Comparison of ENCODE assay signal across 22 cellular contexts in genomic region chr15:78893538-78893937, GRCh38.
"Had no signal": no experiment of that assay in that cellular context is flagged by ENCODE, and none has a peak within 500 bp of the region (broad histone marks: within the 10 kb centered on the region; RNA-seq: fewer than 3 reads in every experiment).

No MANE protein-coding gene starts in this region.

- H3K9me3 ChIP-seq: lower lobe of right lung, right lobe of liver, stomach, vagina had no signal

- H3K4me1 ChIP-seq: parathyroid adenoma, right lobe of liver, vagina had no signal

- H3K27ac Mint-ChIP-seq: activated CD4-positive, alpha-beta memory T cell treated with anti-CD3 and anti-CD28 coated beads for 36 hours; nephron had no signal

- H3K9ac ChIP-seq: parathyroid adenoma had no signal

- H2AFZ ChIP-seq: parathyroid adenoma had no signal

- H3K4me1 Mint-ChIP-seq: nephron had no signal

- H3K9me3 Mint-ChIP-seq: activated CD4-positive, alpha-beta memory T cell treated with anti-CD3 and anti-CD28 coated beads for 36 hours; activated T-cell treated with anti-CD3 and anti-CD28 coated beads, Interleukin-2, amount 50 U/mL, for 4 hours; central memory CD8-positive, alpha-beta T cell; nephron had no signal

- H3K27ac ChIP-seq: coronary artery, lower lobe of right lung, parathyroid adenoma, right lobe of liver, stomach, vagina had no signal

- ATAC-seq: activated T-cell treated with anti-CD3 and anti-CD28 coated beads, Interleukin-2, amount 50 U/mL, for 4 hours; left colon; lower lobe of right lung; right lobe of liver had no signal

- H3K79me2 ChIP-seq: parathyroid adenoma had no signal

- H3K4me3 ChIP-seq: coronary artery, lower lobe of right lung, right lobe of liver, stomach, vagina had no signal

- H3K4me3 Mint-ChIP-seq: activated CD4-positive, alpha-beta memory T cell treated with anti-CD3 and anti-CD28 coated beads for 36 hours; activated T-cell treated with anti-CD3 and anti-CD28 coated beads, Interleukin-2, amount 50 U/mL, for 4 hours; central memory CD8-positive, alpha-beta T cell; nephron had no signal

- H3K27me3 Mint-ChIP-seq: activated CD4-positive, alpha-beta memory T cell treated with anti-CD3 and anti-CD28 coated beads for 36 hours; central memory CD8-positive, alpha-beta T cell had no signal

- DNase-seq: activated CD4-positive, alpha-beta memory T cell treated with anti-CD3 and anti-CD28 coated beads for 36 hours; activated CD4-positive, CD25-positive, alpha-beta regulatory T cell treated with anti-CD3 and anti-CD28 coated beads, Interleukin-2, amount 50 U/mL, for 72 hours; activated gamma-delta T cell treated with Interleukin-2 at 50 U/mL for 16 hours; activated T-cell treated with anti-CD3 and anti-CD28 coated beads, Interleukin-2, amount 50 U/mL, for 4 hours; aorta; erythroblast; foreskin melanocyte; glutamatergic neuron; hippocampal formation; islet precursor cell; left colon; lower lobe of right lung; right lobe of liver; small intestine; stimulated activated CD4-positive, alpha-beta T cell treated with anti-CD3 and anti-CD28 coated beads, Interleukin-4, amount 100 ng/mL, for 1 hour; stomach; T-helper 1 cell had no signal

- H3K27me3 ChIP-seq: right lobe of liver, stomach, vagina had no signal
